Comparison of ENCODE assay signal across 24 cellular contexts in genomic region chr7:132942721-132943120, GRCh38.
"Had no signal": no experiment of that assay in that cellular context is flagged by ENCODE, and none has a peak within 500 bp of the region (broad histone marks: within the 10 kb centered on the region; RNA-seq: fewer than 3 reads in every experiment).

No MANE protein-coding gene starts in this region.

- DNase-seq: dermis blood vessel endothelial cell; esophagus squamous epithelium; foreskin fibroblast; glutamatergic neuron; immature natural killer cell; kidney; left colon; left ventricle myocardium superior; mesenchymal stem cell; midbrain; spleen; stimulated activated CD4-positive, alpha-beta T cell treated with anti-CD3 and anti-CD28 coated beads, Interleukin-15, amount 100 ng/mL, for 24 hours; stimulated activated CD4-positive, alpha-beta T cell treated with anti-CD3 and anti-CD28 coated beads, Interleukin-1b, Interleukin-23, amount 100 ng/mL, for 48 hours; stimulated activated CD4-positive, alpha-beta T cell treated with anti-CD3 and anti-CD28 coated beads, Interleukin-4, amount 100 ng/mL, for 24 hours; tibial artery; upper lobe of left lung; uterus had no signal

- H3K27me3 ChIP-seq: esophagus squamous epithelium, gastroesophageal sphincter, spleen, tibial artery, upper lobe of left lung, uterus had no signal

- H3K27ac ChIP-seq: esophagus squamous epithelium, gastroesophageal sphincter, parathyroid adenoma, prostate gland, spleen, tibial artery, upper lobe of left lung, uterus had no signal

- H3K9me3 ChIP-seq: esophagus squamous epithelium, gastroesophageal sphincter, prostate gland, spleen, tibial artery, upper lobe of left lung, uterus had no signal

- H3K36me3 ChIP-seq: esophagus squamous epithelium, gastroesophageal sphincter, prostate gland, tibial artery, upper lobe of left lung, uterus had no signal

- H3K4me1 ChIP-seq: esophagus squamous epithelium, gastroesophageal sphincter, parathyroid adenoma, prostate gland, spleen, tibial artery, upper lobe of left lung, uterus had no signal

- ATAC-seq: gastroesophageal sphincter; left colon; left ventricle myocardium superior; natural killer cell treated with Interleukin-12 subunit alpha and Interleukin-12 subunit beta and Interleukin-15 and Interleukin-18, amount 100 ng/mL, for 72 hours; sciatic nerve; stimulated activated memory B cell treated with anti-CD40 and anti-IgM and Interleukin-4, amounts not matched to agents 10 μg/mL and 1 μg/mL and 100 μg/mL, for 72 hours had no signal

- H3K4me3 ChIP-seq: esophagus squamous epithelium, gastroesophageal sphincter, lung, prostate gland, spleen, tibial artery, upper lobe of left lung, uterus had no signal
